ENCODE assay signal across 1 cellular context in genomic region chr9:134058716-134059115, GRCh38.
TF ChIP-seq lines count a peak whose summit lies in the region.

No MANE protein-coding gene starts in this region.

TF ChIP-seq in HepG2, 621 proteins besides CTCF, POLR2A, EP300 and RAD21:
- TF ChIP-seq ZFP41 (CRISPR knock-in tag; IDR thresholded peaks at IDR 0.05; ENCODE audit: borderline replicate concordance), result no peak
- peak; percentile 5; the same call in 1 of the 2 replicates for TF ChIP-seq CCDC6 (CRISPR knock-in tag; IDR thresholded peaks at IDR 0.05)
- no peak for TF ChIP-seq ATF2 (CRISPR knock-in tag; IDR thresholded peaks at IDR 0.05)
- no peak for TF ChIP-seq ZNF446 (CRISPR knock-in tag; IDR thresholded peaks at IDR 0.05)
- TF ChIP-seq ZNF20 (CRISPR knock-in tag; IDR thresholded peaks at IDR 0.05), result no peak
- TF ChIP-seq HNRNPL (IDR thresholded peaks at IDR 0.05; ENCODE audit: low read depth, low read length), result 0 out of 2 replicates have a peak, but pooled peaks have one; percentile 56
- no peak for TF ChIP-seq PCBP2 (optimal IDR thresholded peaks at IDR 0.05; ENCODE audit: low read depth, low read length, poor library complexity, severe bottlenecking)
- TF ChIP-seq GLI4 (CRISPR knock-in tag; IDR thresholded peaks at IDR 0.05; ENCODE audit: borderline replicate concordance), result 0 out of 2 replicates have a peak, but pooled peaks have one; percentile 23
- TF ChIP-seq ATF6 (CRISPR knock-in tag; conservative IDR thresholded peaks at IDR 0.05), result no peak
- no peak for TF ChIP-seq FOXP1 (IDR thresholded peaks at IDR 0.05)
- TF ChIP-seq FOXP1 (CRISPR knock-in tag; IDR thresholded peaks at IDR 0.05), result no peak
- TF ChIP-seq POGZ (CRISPR knock-in tag; IDR thresholded peaks at IDR 0.05), result 0 out of 2 replicates have a peak, but pooled peaks have one; percentile 7
- TF ChIP-seq ZNF225 (CRISPR knock-in tag; IDR thresholded peaks at IDR 0.05), result no peak
- TF ChIP-seq HOXA7 (CRISPR knock-in tag; IDR thresholded peaks at IDR 0.05), result no peak
TF ChIP-seq in HepG2: peak in this region for 4.
